Comparison of ENCODE assay signal across 21 cellular contexts in the genomic region with DNA sequence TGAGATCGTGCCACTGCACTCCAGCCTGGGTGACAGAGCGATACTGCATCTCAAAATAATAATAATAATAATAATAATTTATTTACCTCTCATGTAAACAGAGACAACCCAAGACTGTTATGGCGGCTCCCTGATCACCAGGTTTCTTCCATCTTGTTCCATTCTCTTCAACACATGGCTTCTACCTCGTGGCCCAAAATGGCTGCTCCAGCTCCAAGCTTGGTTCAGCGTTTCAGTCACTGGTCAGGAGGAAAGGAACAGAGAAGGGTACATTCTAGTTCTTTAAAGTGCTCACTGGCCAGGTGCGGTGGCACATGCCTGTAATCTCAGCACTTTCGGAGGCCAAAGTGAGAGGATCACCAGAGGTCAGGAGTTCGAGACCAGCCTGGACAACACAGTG. TPM values are rescaled to one million over a fixed set of nuclear protein-coding genes. Genes with fewer than 3 reads are reported as not detected.
"Had no signal": no experiment of that assay in that cellular context is flagged by ENCODE, and none has a peak within 500 bp of the region (broad histone marks: within the 10 kb centered on the region; RNA-seq: fewer than 3 reads in every experiment).

No MANE protein-coding gene starts in this region.

- H3K27me3 ChIP-seq: esophagus squamous epithelium, hepatocyte, pancreas had no signal

- FAIRE-seq: colon, endothelial cell of umbilical vein, pancreas had no signal

- H3K4me1 ChIP-seq: pancreas had no signal

- H3K4me3 ChIP-seq: esophagus squamous epithelium, hepatocyte, pancreas had no signal

- H3K9me3 ChIP-seq: esophagus squamous epithelium, pancreas had no signal

- H3K9me3 Mint-ChIP-seq: activated naive CD4-positive, alpha-beta T cell treated with anti-CD3 and anti-CD28 coated beads, Interleukin-2, amount 50 U/mL, for 24 hours; activated T-cell treated with anti-CD3 and anti-CD28 coated beads, Interleukin-2, amount 50 U/mL, for 4 hours had no signal

- H3K36me3 Mint-ChIP-seq: activated naive CD4-positive, alpha-beta T cell treated with anti-CD3 and anti-CD28 coated beads, Interleukin-2, amount 50 U/mL, for 24 hours had no signal

- H3K27ac ChIP-seq: pancreas had no signal

- DNase-seq: activated CD4-positive, alpha-beta T cell treated with anti-CD3 and anti-CD28 coated beads for 48 hours; activated effector memory CD4-positive, alpha-beta T cell treated with Interleukin-2 at 50 U/mL for 16 hours; activated T-cell treated with anti-CD3 and anti-CD28 coated beads, Interleukin-2, amount 50 U/mL, for 4 hours; amniotic stem cell; esophagus squamous epithelium; islet precursor cell; midbrain; pancreas; stimulated activated CD4-positive, alpha-beta T cell treated with anti-CD3 and anti-CD28 coated beads, Interleukin-1b, Interleukin-23, amount 100 ng/mL, for 48 hours; T1000 had no signal

- H3K79me2 ChIP-seq: hepatocyte had no signal

- ATAC-seq: pancreas, sciatic nerve had no signal

- H3K36me3 ChIP-seq: esophagus squamous epithelium, pancreas had no signal

- H3K27me3 Mint-ChIP-seq: activated naive CD4-positive, alpha-beta T cell treated with anti-CD3 and anti-CD28 coated beads, Interleukin-2, amount 50 U/mL, for 24 hours had no signal

RNA-seq across cellular contexts. Expression of a gene that starts 24.9 kb away (rescaled TPM):
- total RNA-seq: activated T-cell treated with anti-CD3 and anti-CD28 coated beads, Interleukin-2, amount 50 U/mL, for 4 hours; cardiac septum; endothelial cell of umbilical vein; esophagus squamous epithelium; fibroblast of villous mesenchyme; glomerular endothelial cell; lung microvascular endothelial cell; myocyte; pancreas; sciatic nerve; ureter had no signal
- polyA plus RNA-seq: endothelial cell of umbilical vein, pancreas had no signal
